In genomic region chr20:62163485-62163865, GRCh38 we compare ENCODE assay signal across 34 cellular contexts. TPM values are rescaled to one million over a fixed set of nuclear protein-coding genes. Genes with fewer than 3 reads are reported as not detected.
"Had no signal": no experiment of that assay in that cellular context is flagged by ENCODE, and none has a peak within 500 bp of the region (broad histone marks: within the 10 kb centered on the region; RNA-seq: fewer than 3 reads in every experiment).

No MANE protein-coding gene starts in this region.

- ATAC-seq: effector memory CD8-positive, alpha-beta T cell; esophagus mucosa; gastrocnemius medialis; heart right ventricle; left cardiac atrium; left lung; left ventricle myocardium superior; lower lobe of right lung had no signal

- H3K9me3 ChIP-seq: colonic mucosa, esophagus squamous epithelium, gastrocnemius medialis, heart right ventricle, left lung, lower lobe of right lung, mucosa of descending colon had no signal

- H3K4me1 ChIP-seq: colonic mucosa, heart right ventricle, left lung, lower lobe of right lung had no signal

- DNase-seq: colonic mucosa; cortex of kidney; effector CD8-positive, alpha-beta T cell; effector memory CD8-positive, alpha-beta T cell; endodermal cell; erythroblast; esophagus squamous epithelium; foreskin fibroblast; foreskin melanocyte; gastrocnemius medialis; glutamatergic neuron; head of caudate nucleus; heart right ventricle; hippocampal formation; left cardiac atrium; left ventricle myocardium superior; lower lobe of right lung; mesenchymal stem cell had no signal

- H3K4me3 Mint-ChIP-seq: dendritic cell treated with granulocyte-macrophage colony-stimulating factor and Interleukin-4, amounts not matched to agents 40 ng/mL and 50 ng/mL, for 4 days; effector memory CD8-positive, alpha-beta T cell; endodermal cell; mesothelial cell of epicardium had no signal

- FAIRE-seq: endometrium, islet of Langerhans, keratinocyte had no signal

- H3K27me3 ChIP-seq: colonic mucosa, esophagus squamous epithelium, gastrocnemius medialis, heart right ventricle, left lung had no signal

- H3K27me3 Mint-ChIP-seq: dendritic cell treated with granulocyte-macrophage colony-stimulating factor and Interleukin-4, amounts not matched to agents 40 ng/mL and 50 ng/mL, for 4 days; effector memory CD8-positive, alpha-beta T cell had no signal

- H3K9me3 Mint-ChIP-seq: dendritic cell treated with granulocyte-macrophage colony-stimulating factor and Interleukin-4, amounts not matched to agents 40 ng/mL and 50 ng/mL, for 4 days; effector memory CD8-positive, alpha-beta T cell; endodermal cell; mesothelial cell of epicardium had no signal

- H3K4me3 ChIP-seq: colonic mucosa, esophagus squamous epithelium, gastrocnemius medialis, heart right ventricle, left lung, lower lobe of right lung, mucosa of descending colon had no signal

- H3K27ac Mint-ChIP-seq: dendritic cell treated with granulocyte-macrophage colony-stimulating factor and Interleukin-4, amounts not matched to agents 40 ng/mL and 50 ng/mL, for 4 days; endodermal cell; mesothelial cell of epicardium had no signal

- H3K4me1 Mint-ChIP-seq: endodermal cell, mesothelial cell of epicardium had no signal

- H3K27ac ChIP-seq: colonic mucosa, epithelial cell of prostate, esophagus squamous epithelium, gastrocnemius medialis, heart right ventricle, left lung, lower lobe of right lung had no signal

RNA-seq across cellular contexts. Expression of gene HRH3, which starts 56.6 kb away (rescaled TPM):
- total RNA-seq: chondrocyte, colonic mucosa, dermis microvascular lymphatic vessel endothelial cell, esophagus mucosa, esophagus squamous epithelium, gastrocnemius medialis, glomerular endothelial cell, heart right ventricle, kidney epithelial cell, left cardiac atrium, left lung, left ventricle myocardium superior, lower leg skin, lower lobe of right lung, lung microvascular endothelial cell, mesenteric fat pad, mesothelial cell of epicardium had no signal
- polyA plus RNA-seq: heart right ventricle, keratinocyte had no signal
